Comparison of ENCODE assay signal across 8 cellular contexts in the genomic region with DNA sequence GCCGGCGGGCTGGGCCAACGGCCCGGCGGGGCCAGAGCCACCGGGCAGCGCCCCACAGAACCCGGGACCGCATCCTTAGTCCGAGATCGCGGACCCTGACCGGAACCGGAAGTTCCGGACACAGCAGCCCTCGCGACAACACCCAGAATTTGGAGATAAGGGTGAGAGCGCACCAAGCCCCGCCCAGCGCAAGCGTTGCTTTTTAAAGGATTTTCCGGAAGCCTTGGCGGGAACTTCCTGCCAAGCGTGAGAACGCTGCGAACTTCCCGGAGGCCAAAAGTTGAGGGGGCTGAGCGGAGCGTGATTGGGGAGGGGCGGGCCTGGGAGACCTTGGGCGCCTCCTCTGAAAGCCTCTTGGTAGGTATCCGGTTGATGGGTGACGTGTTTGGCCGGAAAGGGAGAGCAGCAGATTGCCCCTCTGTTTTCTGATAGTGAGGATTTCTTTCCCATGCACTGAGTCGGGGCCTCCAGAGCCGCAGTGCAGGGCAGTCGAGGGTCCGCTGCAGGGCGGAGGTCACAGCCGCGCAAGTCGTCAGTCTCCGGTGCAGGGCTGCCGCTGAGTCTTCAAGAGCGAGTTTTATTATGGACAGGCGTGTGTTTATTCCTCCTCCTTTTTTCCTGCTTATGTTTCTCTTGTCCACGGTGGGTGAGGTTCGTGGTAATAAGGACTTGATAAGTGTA. TPM values are rescaled to one million over a fixed set of nuclear protein-coding genes. Genes with fewer than 3 reads are reported as not detected.
DNase-seq lines count a peak whose midpoint lies in the region; ATAC-seq and TF ChIP-seq lines count a peak whose summit lies in the region.

A gene with protein sequence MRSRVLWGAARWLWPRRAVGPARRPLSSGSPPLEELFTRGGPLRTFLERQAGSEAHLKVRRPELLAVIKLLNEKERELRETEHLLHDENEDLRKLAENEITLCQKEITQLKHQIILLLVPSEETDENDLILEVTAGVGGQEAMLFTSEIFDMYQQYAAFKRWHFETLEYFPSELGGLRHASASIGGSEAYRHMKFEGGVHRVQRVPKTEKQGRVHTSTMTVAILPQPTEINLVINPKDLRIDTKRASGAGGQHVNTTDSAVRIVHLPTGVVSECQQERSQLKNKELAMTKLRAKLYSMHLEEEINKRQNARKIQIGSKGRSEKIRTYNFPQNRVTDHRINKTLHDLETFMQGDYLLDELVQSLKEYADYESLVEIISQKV (minus strand): TSS at position 97 of the 681 bp plus-strand sequence. CDS start 24 bp downstream, at position 73.

- peaks cover 0 to 7% of the 10 kb centered on the region in 2 donors for H3K36me3 ChIP-seq in left lung

- peak; percentile 86 for ATAC-seq in GM19351 (IDR thresholded peaks at IDR 0.05; ENCODE audit: unreplicated experiment)
- peak; percentile 92 for ATAC-seq in HG03521 (IDR thresholded peaks at IDR 0.05; ENCODE audit: unreplicated experiment)
- peak; percentile 98 for ATAC-seq in left lung

- peak within 1 kb of the TSS; percentile 88 to 89 for H3K27ac ChIP-seq in left lung

- peak within 1 kb of the TSS; percentile 59 to 71 for H3K4me3 ChIP-seq in left lung

- H3K4me1 ChIP-seq in left lung = peaks cover 11 to 32% of the 10 kb centered on the region in 2 donors

- DNase-seq in C1 segment of cervical spinal cord (lab: John Stamatoyannopoulos, UW) (peak; percentile 34 to 93 (median 85)), NCI-H748 (lab: John Stamatoyannopoulos, UW; ENCODE audit: unreplicated experiment) (peak; percentile 98), dermis blood vessel endothelial cell (peak; percentile 98), left lung (peak; percentile 95 to 96)
- peak; percentile 77 to 78 for DNase-seq in activated CD4-positive, alpha-beta T cell treated with anti-CD3 and anti-CD28 coated beads, Interleukin-2, amount 50 U/mL, for 4 hours
- DNase-seq in stimulated activated CD4-positive, alpha-beta T cell treated with anti-CD3 and anti-CD28 coated beads, Interleukin-2, amount 100 ng/mL, for 48 hours = peak; percentile 79 to 83

- intact Hi-C loops in left lung (cut with DNase I) = no loop called here

- TF ChIP-seq CTCF in left lung (IDR thresholded peaks at IDR 0.05) = no peak

- no peaks in the 10 kb centered on the region for H3K27me3 ChIP-seq in left lung

- no peaks in the 10 kb centered on the region for H3K9me3 ChIP-seq in left lung

RNA-seq across cellular contexts. Expression of the gene that starts here (rescaled TPM):
- total RNA-seq in dermis blood vessel endothelial cell = 20.8 and 24.8 TPM in 2 replicates
- total RNA-seq in left lung = 10 to 100 TPM; 14.7 to 26.3 TPM

Comparison
In these comparisons a context has a peak if more than half of its experiments do, and no peak if none do; other contexts are left out.
1. Peak in every context shown above with its lines: DNase-seq, ATAC-seq, H3K4me3 ChIP-seq and H3K27ac ChIP-seq.